Comparison of ENCODE assay signal across 20 cellular contexts in genomic region chr12:132326646-132327045, GRCh38. TPM values are rescaled to one million over a fixed set of nuclear protein-coding genes. Genes with fewer than 3 reads are reported as not detected.
A peak's percentile ranks its signal among the peaks of the same experiment; 100 is the strongest.
DNase-seq lines count a peak whose midpoint lies in the region; ATAC-seq and TF ChIP-seq lines count a peak whose summit lies in the region.
"Had no signal": no experiment of that assay in that cellular context is flagged by ENCODE, and none has a peak within 500 bp of the region (broad histone marks: within the 10 kb centered on the region; RNA-seq: fewer than 3 reads in every experiment).

No MANE protein-coding gene starts in this region.

- CTCF ChIA-PET in PC-3 (lab: Charles Lee), result no interaction called here

- H3K9me3 ChIP-seq in PC-3 (ENCODE audit: low read length), result no peaks in the 10 kb centered on the region
- H3K9me3 ChIP-seq: psoas muscle, tibial artery had no signal

- H3K4me3 Mint-ChIP-seq in activated T-cell treated with anti-CD3 and anti-CD28 coated beads, Interleukin-2, amount 50 U/mL, for 72 hours, result peak overlapping the region; percentile 23 to 47
- H3K4me3 Mint-ChIP-seq in chondrocyte (ENCODE audit: unreplicated experiment), result no peak overlapping the region
- H3K4me3 Mint-ChIP-seq: endodermal cell, memory B cell, neural crest cell had no signal

- no peak overlapping the region for H3K27ac Mint-ChIP-seq in activated T-cell treated with anti-CD3 and anti-CD28 coated beads, Interleukin-2, amount 50 U/mL, for 72 hours
- H3K27ac Mint-ChIP-seq in chondrocyte (ENCODE audit: unreplicated experiment), result no peak overlapping the region
- H3K27ac Mint-ChIP-seq: endodermal cell, memory B cell had no signal

- H3K79me2 ChIP-seq in PC-3 (ENCODE audit: low read length), result no peaks in the 10 kb centered on the region
- H3K79me2 ChIP-seq: hepatocyte had no signal

- peaks cover 25% of the 10 kb centered on the region for H3K4me1 Mint-ChIP-seq in activated T-cell treated with anti-CD3 and anti-CD28 coated beads, Interleukin-2, amount 50 U/mL, for 72 hours (ENCODE audit: low read depth)
- H3K4me1 Mint-ChIP-seq in chondrocyte (ENCODE audit: low read depth), result peaks cover 18% of the 10 kb centered on the region
- H3K4me1 Mint-ChIP-seq: endodermal cell had no signal

- intact Hi-C loops in PC-3 (cut with micrococcal nuclease), result loop anchor here (5.0 kb wide), 1 partner anchor 39 kb away; no protein-coding TSS in a partner anchor

- POLR2A ChIA-PET in PC-3 (lab: Charles Lee; ENCODE audit: unreplicated experiment), result no interaction called here

- H3K9ac ChIP-seq in PC-3 (ENCODE audit: low read length), result no peak overlapping the region

- H3K4me3 ChIP-seq in PC-3 (ENCODE audit: low read length), result no peak overlapping the region
- H3K4me3 ChIP-seq: hepatocyte, psoas muscle, tibial artery had no signal

- TF ChIP-seq CTCF in PC-3 (conservative IDR thresholded peaks at IDR 0.05; ENCODE audit: low read depth, low read length) (no peak), chondrocyte (IDR thresholded peaks at IDR 0.05) (no peak)

- peaks cover 19% of the 10 kb centered on the region for H3K4me1 ChIP-seq in PC-3 (ENCODE audit: insufficient read depth, low read length)
- H3K4me1 ChIP-seq: psoas muscle had no signal

- no peaks in the 10 kb centered on the region for H3K9me2 ChIP-seq in PC-3 (replicated peaks; ENCODE audit: low read length)

- peaks cover 42% of the 10 kb centered on the region for H3K27me3 ChIP-seq in PC-3 (ENCODE audit: low read length)

- no peaks in the 10 kb centered on the region for H4K20me1 ChIP-seq in PC-3 (ENCODE audit: low read length)

- no peak for ATAC-seq in activated T-cell treated with anti-CD3 and anti-CD28 coated beads, Interleukin-2, amount 50 U/mL, for 72 hours (replicated peaks in 1 of 2)
- ATAC-seq in PC-3 (no peak), HG02571 (IDR thresholded peaks at IDR 0.05; ENCODE audit: unreplicated experiment) (no peak)

- no peak overlapping the region for H2AFZ ChIP-seq in PC-3 (ENCODE audit: low read length)
- H2AFZ ChIP-seq: hepatocyte had no signal

- no peak for DNase-seq in activated T-cell treated with anti-CD3 and anti-CD28 coated beads, Interleukin-2, amount 50 U/mL, for 72 hours
- no peak for DNase-seq in activated T-cell treated with anti-CD3 and anti-CD28 coated beads, Interleukin-2, amount 50 U/mL, for 1 hour
- DNase-seq in PC-3 (no peak), chondrocyte (ENCODE audit: low spot score) (peak; percentile 44), superior temporal gyrus (ENCODE audit: extremely low spot score) (peak; percentile 25), NCI-H1092 treated with DMSO at 0.1 percent for 48 hours (lab: John Stamatoyannopoulos, UW) (no peak), globus pallidus (ENCODE audit: low spot score) (no peak)
- DNase-seq: ACHN; activated CD4-positive, alpha-beta T cell treated with anti-CD3 and anti-CD28 coated beads for 1 hour; amniotic stem cell; endodermal cell; NCI-H1436; NCI-H82; T1000 had no signal

- H3K36me3 Mint-ChIP-seq in activated T-cell treated with anti-CD3 and anti-CD28 coated beads, Interleukin-2, amount 50 U/mL, for 72 hours (ENCODE audit: insufficient read depth in 2 of 2), result peaks cover 0 to 3% of the 10 kb centered on the region in 2 donors
- H3K36me3 Mint-ChIP-seq in chondrocyte (ENCODE audit: low read depth), result no peaks in the 10 kb centered on the region

- H3K9me3 Mint-ChIP-seq in activated T-cell treated with anti-CD3 and anti-CD28 coated beads, Interleukin-2, amount 50 U/mL, for 72 hours, result peaks cover 2 to 3% of the 10 kb centered on the region in 2 donors
- H3K9me3 Mint-ChIP-seq in chondrocyte (ENCODE audit: low read depth), result no peaks in the 10 kb centered on the region
- H3K9me3 Mint-ChIP-seq: endodermal cell, neural crest cell had no signal

- no TSS peak for BruUV-seq in PC-3 (replicated peaks; lab: Mats Ljungman, UMichigan)

- H3K27ac ChIP-seq in PC-3 (ENCODE audit: low read length), result 0 out of 2 replicates have a peak overlapping the region, but pooled peaks have one; percentile 66
- H3K27ac ChIP-seq: hepatocyte, psoas muscle, tibial artery had no signal

- H3K4me2 ChIP-seq in PC-3 (ENCODE audit: low read length), result peak overlapping the region; percentile 84; the same call in 1 of the 2 replicates
- H3K4me2 ChIP-seq: hepatocyte had no signal

- no peaks in the 10 kb centered on the region for H3K36me3 ChIP-seq in PC-3 (ENCODE audit: low read depth, low read length)
- H3K36me3 ChIP-seq: tibial artery had no signal

- no peaks in the 10 kb centered on the region for H3F3A ChIP-seq in PC-3 (ENCODE audit: low read length, unreplicated experiment)

- peaks cover 19% of the 10 kb centered on the region for H3K27me3 Mint-ChIP-seq in activated T-cell treated with anti-CD3 and anti-CD28 coated beads, Interleukin-2, amount 50 U/mL, for 72 hours (ENCODE audit: low read depth)
- peaks cover 42% of the 10 kb centered on the region for H3K27me3 Mint-ChIP-seq in chondrocyte (ENCODE audit: low read depth)

RNA-seq across cellular contexts. Expression of gene GALNT9, which starts 2.7 kb away (rescaled TPM):
- total RNA-seq in activated T-cell treated with anti-CD3 and anti-CD28 coated beads, Interleukin-2, amount 50 U/mL, for 72 hours, result under 1 TPM; 0.42 to 0.53 TPM
- total RNA-seq in PC-3 (2014; rRNA removed) (0.44 TPM in 1 of 2 replicates, not detected in the other), chondrocyte (0.15 to 0.29 TPM in 2 of 3 replicates, not detected in the other)
- total RNA-seq: psoas muscle had no signal

Comparison
In these comparisons a context has a peak if more than half of its experiments do, and no peak if none do; other contexts are left out.
1. DNase-seq: peak in chondrocyte (single experiment) and superior temporal gyrus (single experiment); none in activated T-cell treated with anti-CD3 and anti-CD28 coated beads, Interleukin-2, amount 50 U/mL, for 72 hours (0 of 2), activated T-cell treated with anti-CD3 and anti-CD28 coated beads, Interleukin-2, amount 50 U/mL, for 1 hour (single experiment), PC-3 (single experiment), NCI-H1092 treated with DMSO at 0.1 percent for 48 hours (single experiment) and globus pallidus (single experiment).